ENCODE assay signal across 13 cellular contexts in the genomic region with DNA sequence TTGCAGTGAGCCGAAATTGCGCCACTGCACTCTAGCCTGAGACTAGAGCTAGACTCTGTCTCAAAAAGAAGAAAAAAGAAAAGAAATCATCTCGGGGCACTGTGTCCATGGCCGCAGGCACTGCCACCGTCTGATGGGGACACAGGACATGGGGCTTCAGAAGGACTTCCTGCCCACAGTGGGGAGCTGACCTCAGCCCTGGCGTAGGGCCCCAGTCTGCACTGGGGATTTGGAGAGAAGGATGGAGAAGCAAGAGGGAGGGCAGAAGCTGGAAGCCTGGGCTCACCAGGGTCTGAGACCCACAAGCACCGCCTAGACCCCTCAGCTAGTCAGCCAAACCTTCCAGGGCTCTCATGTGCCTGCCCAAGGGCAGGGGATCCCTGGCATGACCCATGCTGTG. TPM values are rescaled to one million over a fixed set of nuclear protein-coding genes. Genes with fewer than 3 reads are reported as not detected.
"Had no signal": no experiment of that assay in that cellular context is flagged by ENCODE, and none has a peak within 500 bp of the region (broad histone marks: within the 10 kb centered on the region; RNA-seq: fewer than 3 reads in every experiment).

No MANE protein-coding gene starts in this region.

- H3K36me3 Mint-ChIP-seq: activated CD4-positive, alpha-beta memory T cell treated with anti-CD3 and anti-CD28 coated beads for 36 hours; activated naive CD4-positive, alpha-beta T cell treated with anti-CD3 and anti-CD28 coated beads, Interleukin-2, amount 10 ng/mL, durations not matched to agents 7 days and 5 days; activated naive CD8-positive, alpha-beta T cell treated with anti-CD3 and anti-CD28 coated beads for 36 hours had no signal

- H3K27ac Mint-ChIP-seq: activated B cell treated with CpG ODN at 0.5 μM for 24 hours; activated CD4-positive, alpha-beta memory T cell treated with anti-CD3 and anti-CD28 coated beads for 36 hours; activated CD4-positive, alpha-beta T cell treated with anti-CD3 and anti-CD28 coated beads, Interleukin-2, amount 10 ng/mL, durations not matched to agents 7 days and 5 days; activated naive CD4-positive, alpha-beta T cell treated with anti-CD3 and anti-CD28 coated beads, Interleukin-2, amount 10 ng/mL, durations not matched to agents 7 days and 5 days; activated naive CD8-positive, alpha-beta T cell treated with anti-CD3 and anti-CD28 coated beads for 36 hours; T-helper 17 cell had no signal

- H3K27me3 ChIP-seq: cardiac muscle cell, Peyer's patch had no signal

- H3K36me3 ChIP-seq: brain microvascular endothelial cell, cardiac muscle cell, Peyer's patch, SJSA1 had no signal

- H3K4me3 Mint-ChIP-seq: activated B cell treated with CpG ODN at 0.5 μM for 24 hours; activated CD4-positive, alpha-beta memory T cell treated with anti-CD3 and anti-CD28 coated beads for 36 hours; activated CD4-positive, alpha-beta T cell treated with anti-CD3 and anti-CD28 coated beads, Interleukin-2, amount 10 ng/mL, durations not matched to agents 7 days and 5 days; activated naive CD4-positive, alpha-beta T cell treated with anti-CD3 and anti-CD28 coated beads, Interleukin-2, amount 10 ng/mL, durations not matched to agents 7 days and 5 days; activated naive CD8-positive, alpha-beta T cell treated with anti-CD3 and anti-CD28 coated beads for 36 hours; activated T-cell treated with anti-CD3 and anti-CD28 coated beads, Interleukin-2, amount 50 U/mL, for 4 hours; T-helper 17 cell had no signal

- H3K4me1 Mint-ChIP-seq: activated naive CD4-positive, alpha-beta T cell treated with anti-CD3 and anti-CD28 coated beads, Interleukin-2, amount 10 ng/mL, durations not matched to agents 7 days and 5 days had no signal

- H3K9me3 ChIP-seq: Peyer's patch, SJSA1 had no signal

- H3K9me3 Mint-ChIP-seq: activated CD4-positive, alpha-beta memory T cell treated with anti-CD3 and anti-CD28 coated beads for 36 hours; activated CD4-positive, alpha-beta T cell treated with anti-CD3 and anti-CD28 coated beads, Interleukin-2, amount 10 ng/mL, durations not matched to agents 7 days and 5 days; activated naive CD4-positive, alpha-beta T cell treated with anti-CD3 and anti-CD28 coated beads, Interleukin-2, amount 10 ng/mL, durations not matched to agents 7 days and 5 days; activated naive CD8-positive, alpha-beta T cell treated with anti-CD3 and anti-CD28 coated beads for 36 hours; activated T-cell treated with anti-CD3 and anti-CD28 coated beads, Interleukin-2, amount 50 U/mL, for 4 hours had no signal

- H3K27ac ChIP-seq: brain microvascular endothelial cell, cardiac muscle cell, KMS-11, Peyer's patch, SJSA1 had no signal

- H3K4me3 ChIP-seq: cardiac muscle cell, Peyer's patch, SJSA1 had no signal

RNA-seq across cellular contexts. Expression of a gene that starts 4.1 kb away (rescaled TPM):
- total RNA-seq: activated B cell treated with CpG ODN at 0.5 μM for 24 hours, MCF 10A had no signal
